In genomic region chr6:5994234-5994998, GRCh38 we compare ENCODE assay signal across 15 cellular contexts. TPM values are rescaled to one million over a fixed set of nuclear protein-coding genes. Genes with fewer than 3 reads are reported as not detected.
DNase-seq lines count a peak whose midpoint lies in the region; ATAC-seq and TF ChIP-seq lines count a peak whose summit lies in the region.
"Had no signal": no experiment of that assay in that cellular context is flagged by ENCODE, and none has a peak within 500 bp of the region (broad histone marks: within the 10 kb centered on the region; RNA-seq: fewer than 3 reads in every experiment).

No MANE protein-coding gene starts in this region.

- peak; percentile 54 to 61 for ATAC-seq in activated T-cell treated with anti-CD3 and anti-CD28 coated beads, Interleukin-2, amount 50 U/mL, for 72 hours (replicated peaks in 1 of 2)
- no peak for ATAC-seq in activated T-cell treated with anti-CD3 and anti-CD28 coated beads, Interleukin-2, amount 50 U/mL, for 4 hours
- peak; percentile 21 for ATAC-seq in stimulated activated naive CD8-positive, alpha-beta T cell treated with anti-CD3 and anti-CD28 coated beads, Interleukin-15, Interleukin-2, amounts not matched to agents 100 U/mL and 50 U/mL, for 24 hours
- ATAC-seq in HG02870 (IDR thresholded peaks at IDR 0.05; ENCODE audit: unreplicated experiment), result no peak
- ATAC-seq: foreskin keratinocyte had no signal

- CTCF ChIA-PET in OCI-LY7 (lab: Charles Lee; ENCODE audit: unreplicated experiment), result no interaction called here

- no peaks in the 10 kb centered on the region for H3K36me3 Mint-ChIP-seq in activated T-cell treated with anti-CD3 and anti-CD28 coated beads, Interleukin-2, amount 50 U/mL, for 72 hours (ENCODE audit: insufficient read depth in 2 of 2)
- peaks cover 1% of the 10 kb centered on the region for H3K36me3 Mint-ChIP-seq in activated T-cell treated with anti-CD3 and anti-CD28 coated beads, Interleukin-2, amount 50 U/mL, for 4 hours (ENCODE audit: insufficient read depth)

- H3K9me2 ChIP-seq in OCI-LY7 (ENCODE audit: insufficient read depth, low read length), result no peaks in the 10 kb centered on the region

- H3K4me1 Mint-ChIP-seq in activated T-cell treated with anti-CD3 and anti-CD28 coated beads, Interleukin-2, amount 50 U/mL, for 72 hours (ENCODE audit: low read depth), result peaks cover 47% of the 10 kb centered on the region
- peaks cover 35% of the 10 kb centered on the region for H3K4me1 Mint-ChIP-seq in activated T-cell treated with anti-CD3 and anti-CD28 coated beads, Interleukin-2, amount 50 U/mL, for 4 hours (ENCODE audit: low read depth)

- H3K9ac ChIP-seq in iPS-15b (ENCODE audit: low read depth, low read length), result no peak overlapping the region
- H3K9ac ChIP-seq: parathyroid adenoma had no signal

- no peak overlapping the region for H3K27ac Mint-ChIP-seq in activated T-cell treated with anti-CD3 and anti-CD28 coated beads, Interleukin-2, amount 50 U/mL, for 72 hours
- H3K27ac Mint-ChIP-seq: activated naive CD4-positive, alpha-beta T cell treated with anti-CD3 and anti-CD28 coated beads for 36 hours had no signal

- TF ChIP-seq CTCF in OCI-LY7 (conservative IDR thresholded peaks at IDR 0.05; ENCODE audit: low read length) (peak; percentile 33; the same call in 1 of the 2 replicates), uterus (IDR thresholded peaks at IDR 0.05) (no peak)

- no peak overlapping the region for H3K27ac ChIP-seq in OCI-LY7 (ENCODE audit: low read depth, low read length, poor library complexity, severe bottlenecking)
- no peak overlapping the region for H3K27ac ChIP-seq in uterus
- H3K27ac ChIP-seq: foreskin keratinocyte, HL-60, parathyroid adenoma had no signal

- peak in 1 of 2 donors; percentile 32 for DNase-seq in activated T-cell treated with anti-CD3 and anti-CD28 coated beads, Interleukin-2, amount 50 U/mL, for 72 hours
- DNase-seq in activated T-cell treated with anti-CD3 and anti-CD28 coated beads, Interleukin-2, amount 50 U/mL, for 4 hours, result no peak
- DNase-seq in OCI-LY7 (ENCODE audit: low spot score) (no peak), NCI-H2081 treated with DMSO at 0.1 percent for 48 hours (lab: John Stamatoyannopoulos, UW) (no peak), uterus (no peak)
- DNase-seq in stimulated activated naive CD8-positive, alpha-beta T cell treated with anti-CD3 and anti-CD28 coated beads, Interleukin-15, Interleukin-2, amounts not matched to agents 100 U/mL and 50 U/mL, for 24 hours, result peak; percentile 15
- DNase-seq: activated naive CD4-positive, alpha-beta T cell treated with anti-CD3 and anti-CD28 coated beads for 36 hours; foreskin keratinocyte; islet precursor cell; NCI-H82; substantia nigra had no signal

- H3K4me3 ChIP-seq in OCI-LY7 (ENCODE audit: low read depth, low read length, poor library complexity, severe bottlenecking) (no peak overlapping the region), iPS-15b (ENCODE audit: low read depth, low read length) (peak overlapping the region; percentile 43), uterus (no peak overlapping the region)

- peaks cover 15% of the 10 kb centered on the region for H3K4me1 ChIP-seq in OCI-LY7 (ENCODE audit: insufficient read depth, low read length, poor library complexity, severe bottlenecking)
- H3K4me1 ChIP-seq in iPS-15b (ENCODE audit: control insufficient read depth, insufficient read depth, low read length), result peaks cover 3% of the 10 kb centered on the region
- H3K4me1 ChIP-seq in uterus, result peaks cover 0 to 7% of the 10 kb centered on the region in 2 donors
- H3K4me1 ChIP-seq: foreskin keratinocyte had no signal

- no peaks in the 10 kb centered on the region for H3K79me2 ChIP-seq in OCI-LY7 (ENCODE audit: insufficient read depth, low read depth, low read length)
- H3K79me2 ChIP-seq: parathyroid adenoma had no signal

- intact Hi-C loops in OCI-LY7 (cut with micrococcal nuclease; ENCODE audit: unreplicated experiment), result no loop called here
- intact Hi-C loops in uterus (cut with DNase I; ENCODE audit: low total_unique reads), result no loop called here

- no peaks in the 10 kb centered on the region for H4K20me1 ChIP-seq in OCI-LY7 (ENCODE audit: insufficient read depth, low read length)

- H3K36me3 ChIP-seq in OCI-LY7 (ENCODE audit: insufficient read depth, low read length), result no peaks in the 10 kb centered on the region
- H3K36me3 ChIP-seq in iPS-15b (ENCODE audit: control insufficient read depth, insufficient read depth, low read length), result no peaks in the 10 kb centered on the region
- no peaks in the 10 kb centered on the region for H3K36me3 ChIP-seq in uterus

- H3K27me3 Mint-ChIP-seq in activated T-cell treated with anti-CD3 and anti-CD28 coated beads, Interleukin-2, amount 50 U/mL, for 72 hours (ENCODE audit: low read depth), result peaks cover 82% of the 10 kb centered on the region
- peaks cover 74% of the 10 kb centered on the region for H3K27me3 Mint-ChIP-seq in activated T-cell treated with anti-CD3 and anti-CD28 coated beads, Interleukin-2, amount 50 U/mL, for 4 hours (ENCODE audit: low read depth)

- no peak for TF ChIP-seq POLR2A in uterus (IDR thresholded peaks at IDR 0.05)

- H3K27me3 ChIP-seq in iPS-15b (ENCODE audit: control insufficient read depth, insufficient read depth, low read length), result peaks cover 92% of the 10 kb centered on the region
- peaks cover 25 to 59% of the 10 kb centered on the region in 2 donors for H3K27me3 ChIP-seq in uterus

- no peak overlapping the region for H3K4me2 ChIP-seq in OCI-LY7 (ENCODE audit: low read length)

- peak overlapping the region; percentile 89 to 93 for H3K4me3 Mint-ChIP-seq in activated T-cell treated with anti-CD3 and anti-CD28 coated beads, Interleukin-2, amount 50 U/mL, for 72 hours
- H3K4me3 Mint-ChIP-seq in activated T-cell treated with anti-CD3 and anti-CD28 coated beads, Interleukin-2, amount 50 U/mL, for 4 hours, result no peak overlapping the region
- H3K4me3 Mint-ChIP-seq: activated naive CD4-positive, alpha-beta T cell treated with anti-CD3 and anti-CD28 coated beads for 36 hours had no signal

- H3K9me3 Mint-ChIP-seq in activated T-cell treated with anti-CD3 and anti-CD28 coated beads, Interleukin-2, amount 50 U/mL, for 72 hours, result no peaks in the 10 kb centered on the region
- no peaks in the 10 kb centered on the region for H3K9me3 Mint-ChIP-seq in activated T-cell treated with anti-CD3 and anti-CD28 coated beads, Interleukin-2, amount 50 U/mL, for 4 hours
- H3K9me3 Mint-ChIP-seq: activated naive CD4-positive, alpha-beta T cell treated with anti-CD3 and anti-CD28 coated beads for 36 hours had no signal

- no peaks in the 10 kb centered on the region for H3K9me3 ChIP-seq in OCI-LY7 (ENCODE audit: low read length)
- no peaks in the 10 kb centered on the region for H3K9me3 ChIP-seq in iPS-15b (ENCODE audit: control insufficient read depth, insufficient read depth, low read length)
- H3K9me3 ChIP-seq in uterus, result no peaks in the 10 kb centered on the region

- POLR2A ChIA-PET in OCI-LY7 (lab: Charles Lee), result interaction anchor here (0.8 kb wide), 1 partner anchor 19 kb away, joined by 3 read pairs; no protein-coding TSS in a partner anchor

- H2AFZ ChIP-seq in OCI-LY7 (ENCODE audit: low read length), result no peak overlapping the region

- BruUV-seq in OCI-LY7 (replicated peaks; lab: Mats Ljungman, UMichigan), result no TSS peak

RNA-seq across cellular contexts. Expression of gene NRN1, which starts 12.3 kb away (rescaled TPM):
- total RNA-seq in activated T-cell treated with anti-CD3 and anti-CD28 coated beads, Interleukin-2, amount 50 U/mL, for 72 hours, result 1 to 10 TPM; 2.5 to 3.3 TPM
- under 1 TPM in 2 of 3 donors, not detected in 1; 0.15 to 0.22 TPM for total RNA-seq in activated T-cell treated with anti-CD3 and anti-CD28 coated beads, Interleukin-2, amount 50 U/mL, for 4 hours
- total RNA-seq in OCI-LY7 (2014; rRNA removed; shearing (Covaris generic)), result 5.6 and 6.4 TPM in 2 replicates
- total RNA-seq in OCI-LY7 (2022) (14.1 and 24.8 TPM in 2 replicates), uterus (10 to 100 TPM in 2 of 4 donors, 1 to 10 TPM in 2; 1.3 to 23.0 (median 9.1) TPM)
- total RNA-seq: foreskin keratinocyte had no signal

Comparison
In these comparisons a context has a peak if more than half of its experiments do, and no peak if none do; other contexts are left out.
1. ATAC-seq: peak in activated T-cell treated with anti-CD3 and anti-CD28 coated beads, Interleukin-2, amount 50 U/mL, for 72 hours (2 of 2) and stimulated activated naive CD8-positive, alpha-beta T cell treated with anti-CD3 and anti-CD28 coated beads, Interleukin-15, Interleukin-2, amounts not matched to agents 100 U/mL and 50 U/mL, for 24 hours (single experiment); none in activated T-cell treated with anti-CD3 and anti-CD28 coated beads, Interleukin-2, amount 50 U/mL, for 4 hours (0 of 2) and HG02870 (single experiment).